8 cellular contexts compared by ENCODE assay signal in genomic region chr1:22611530-22611947, GRCh38. TPM values are rescaled to one million over a fixed set of nuclear protein-coding genes. Genes with fewer than 3 reads are reported as not detected.
DNase-seq lines count a peak whose midpoint lies in the region; ATAC-seq and TF ChIP-seq lines count a peak whose summit lies in the region.

No MANE protein-coding gene starts in this region.

- TF ChIP-seq CTCF in AG09309 (IDR thresholded peaks at IDR 0.05; ENCODE audit: control insufficient read depth, insufficient read depth, low read depth, low read length, missing control alignments) (no peak), IMR-90 (conservative IDR thresholded peaks at IDR 0.05; ENCODE audit: low read depth, low read length) (no peak), adrenal gland (IDR thresholded peaks at IDR 0.05) (no peak), osteocyte (IDR thresholded peaks at IDR 0.05) (no peak), GM10248 (IDR thresholded peaks at IDR 0.05; ENCODE audit: control extremely low read depth, extremely low read depth, low read depth, missing control alignments) (no peak)

- no peak overlapping the region for H3K9ac ChIP-seq in IMR-90 (ENCODE audit: low read depth, low read length)

- intact Hi-C loops in IMR-90 (cut with micrococcal nuclease) (no loop called here), adrenal gland (cut with DNase I) (no loop called here)

- H3K27ac Mint-ChIP-seq in osteocyte (ENCODE audit: unreplicated experiment): no peak overlapping the region

- no peaks in the 10 kb centered on the region for H3K79me1 ChIP-seq in IMR-90 (ENCODE audit: low read depth in 1 of 2, low read length in 2 of 2)

- H3K18ac ChIP-seq in IMR-90 (ENCODE audit: low read depth, low read length): no peak overlapping the region

- no peaks in the 10 kb centered on the region for H3K36me3 ChIP-seq in IMR-90 (ENCODE audit: control insufficient read depth, insufficient read depth, low read length)
- no peaks in the 10 kb centered on the region for H3K36me3 ChIP-seq in adrenal gland (replicated peaks in 1 of 2)

- dilution Hi-C loops in IMR-90 (cut with HindIII; ENCODE audit: low sequenced_read_pairs, unreplicated experiment): no loop called here

- H3K36me3 Mint-ChIP-seq in osteocyte (ENCODE audit: unreplicated experiment): no peaks in the 10 kb centered on the region

- no peak overlapping the region for H3K4me3 Mint-ChIP-seq in osteocyte (ENCODE audit: unreplicated experiment)

- no peaks in the 10 kb centered on the region for H3K4me1 ChIP-seq in IMR-90 (ENCODE audit: control insufficient read depth, insufficient read depth, low read length)
- no peaks in the 10 kb centered on the region for H3K4me1 ChIP-seq in adrenal gland (replicated peaks in 1 of 2)

- no peak overlapping the region for H2BK120ac ChIP-seq in IMR-90 (ENCODE audit: low read depth, low read length)

- DNase-seq in AG09309 (ENCODE audit: low read depth): peak; percentile 4
- peak; percentile 56 for DNase-seq in IMR-90
- DNase-seq in adrenal gland: peak in 6 of 7 donors; percentile 50 to 64 (median 60)
- peak; percentile 94 for DNase-seq in left kidney (ENCODE audit: low read depth, low spot score)
- DNase-seq in osteocyte (ENCODE audit: extremely low spot score, unreplicated experiment): no peak
- DNase-seq in GM10248 (ENCODE audit: extremely low spot score): no peak

- H3K14ac ChIP-seq in IMR-90 (replicated peaks; ENCODE audit: low read depth, low read length): no peak overlapping the region

- no peak overlapping the region for H3K4ac ChIP-seq in IMR-90 (ENCODE audit: low read depth, low read length)

- H3K9me1 ChIP-seq in IMR-90 (ENCODE audit: insufficient read depth, low read length): no peaks in the 10 kb centered on the region; the same call in 1 of the 2 replicates

- H2BK15ac ChIP-seq in IMR-90 (ENCODE audit: low read depth, low read length): no peak overlapping the region

- no TSS peak for BruUV-seq in IMR-90 (replicated peaks; lab: Mats Ljungman, UMichigan)

- H3K27me3 Mint-ChIP-seq in osteocyte (ENCODE audit: unreplicated experiment): peaks cover 45% of the 10 kb centered on the region

- H3K9me3 Mint-ChIP-seq in osteocyte (ENCODE audit: unreplicated experiment): no peaks in the 10 kb centered on the region

- H3K27me3 ChIP-seq in IMR-90 (ENCODE audit: control insufficient read depth, insufficient read depth, low read length) (peaks cover 30% of the 10 kb centered on the region), adrenal gland (peaks cover 12% of the 10 kb centered on the region)

- H4K5ac ChIP-seq in IMR-90 (ENCODE audit: low read depth, low read length): no peak overlapping the region

- no peaks in the 10 kb centered on the region for H3K4me1 Mint-ChIP-seq in osteocyte (ENCODE audit: unreplicated experiment)

- peaks cover 4% of the 10 kb centered on the region; the same call in 1 of the 2 replicates for H4K20me1 ChIP-seq in IMR-90 (ENCODE audit: insufficient read depth, low read length)

- no peak overlapping the region for H4K8ac ChIP-seq in IMR-90 (ENCODE audit: low read depth in 2 of 2, low read length in 2 of 2)

- no peak overlapping the region for H3K4me2 ChIP-seq in IMR-90 (ENCODE audit: low read depth, low read length)

- CTCF ChIA-PET in IMR-90 (lab: Yijun Ruan, JAX) (no interaction called here), GM10248 (lab: Yijun Ruan, JAX) (no interaction called here)

- POLR2A ChIA-PET in IMR-90 (lab: Charles Lee; ENCODE audit: unreplicated experiment): no interaction called here
- POLR2A ChIA-PET in GM10248 (lab: Yijun Ruan, JAX): no interaction called here

- no peak overlapping the region for H3K27ac ChIP-seq in IMR-90 (ENCODE audit: insufficient read depth, low read length)
- H3K27ac ChIP-seq in adrenal gland: no peak overlapping the region

- no peak overlapping the region for H4K91ac ChIP-seq in IMR-90 (ENCODE audit: insufficient read depth, low read depth, low read length)

- TF ChIP-seq POLR2A in IMR-90 (IDR thresholded peaks at IDR 0.05; ENCODE audit: low read depth, low read length) (no peak), adrenal gland (IDR thresholded peaks at IDR 0.05) (no peak)

- H2BK20ac ChIP-seq in IMR-90 (ENCODE audit: low read depth, low read length): no peak overlapping the region

- ATAC-seq in IMR-90 (ENCODE audit: low read depth): peak; percentile 81
- no peak for ATAC-seq in HG03039 (IDR thresholded peaks at IDR 0.05; ENCODE audit: unreplicated experiment)
- no peak for ATAC-seq in HG03469 (IDR thresholded peaks at IDR 0.05; ENCODE audit: unreplicated experiment)

- H3K23ac ChIP-seq in IMR-90 (ENCODE audit: low read depth, low read length): no peak overlapping the region

- TF ChIP-seq RAD21 in IMR-90 (IDR thresholded peaks at IDR 0.05; ENCODE audit: low read length): no peak

- H2AFZ ChIP-seq in IMR-90 (replicated peaks; ENCODE audit: low read length, poor library complexity): no peak overlapping the region

- in situ Hi-C loops in IMR-90 (cut with MboI; ENCODE audit: low sequenced_read_pairs): no loop called here

- H2AK9ac ChIP-seq in IMR-90 (replicated peaks; ENCODE audit: low read depth, low read length, poor library complexity): no peak overlapping the region

- no peak overlapping the region for H2BK5ac ChIP-seq in IMR-90 (ENCODE audit: low read depth, low read length, poor library complexity, severe bottlenecking)

- H3K4me3 ChIP-seq in AG09309 (ENCODE audit: control insufficient read depth, low read depth, low read length): no peak overlapping the region
- no peak overlapping the region for H3K4me3 ChIP-seq in IMR-90 (ENCODE audit: insufficient read depth, low read depth, low read length)
- H3K4me3 ChIP-seq in adrenal gland: no peak overlapping the region

- H3K9me3 ChIP-seq in IMR-90 (ENCODE audit: control insufficient read depth, insufficient read depth, low read length): no peaks in the 10 kb centered on the region
- no peaks in the 10 kb centered on the region for H3K9me3 ChIP-seq in adrenal gland (replicated peaks in 1 of 3)

- no peak overlapping the region for H2AK5ac ChIP-seq in IMR-90 (ENCODE audit: low read depth, low read length)

- WGBS in IMR-90 (ENCODE audit: extremely low coverage in 2 of 2, insufficient read length in 1 of 2), 2 experiments: 10% methylated on average over 2 of the region's 7 CpGs; no CpG with 5 or more reads in 1 of the 2 experiments
- 19 to 35% (median 22%) methylated on average over 5 to 7 of the region's 7 CpGs for WGBS in adrenal gland, 4 donors

- H3K56ac ChIP-seq in IMR-90 (ENCODE audit: extremely low read depth, insufficient read depth, low read length): no peak overlapping the region

TF ChIP-seq in IMR-90, 13 proteins besides CTCF, POLR2A, EP300 and RAD21:
- TF ChIP-seq MAFK (IDR thresholded peaks at IDR 0.05; ENCODE audit: low read depth, low read length) (no peak), MXI1 (IDR thresholded peaks at IDR 0.05; ENCODE audit: borderline replicate concordance, low read depth, low read length) (no peak)

RNA-seq across cellular contexts. Expression of gene C1QA, which starts 24.9 kb away (rescaled TPM):
- total RNA-seq in IMR-90 (2012; rRNA removed) (not detected in 2 replicates), adrenal gland (100 to 1,000 TPM; 290 to 953 (median 605) TPM), osteocyte (not detected in 2 replicates)
- polyA plus RNA-seq in IMR-90 (2012; rRNA removed) (not detected in 2 replicates), adrenal gland (100 to 1,000 TPM in 2 of 3 donors, 10 to 100 TPM in 1; 78.1 to 185 (median 125) TPM)
- not detected in 2 replicates for polyA plus RNA-seq in IMR-90 (2012; cell fraction: cytosol; rRNA removed)
- not detected in 2 replicates for polyA plus RNA-seq in IMR-90 (2012; cell fraction: nucleus; rRNA removed; ENCODE audit: low replicate concordance)

RNA-seq across cellular contexts. Expression of gene C1QC, which starts 31.9 kb away (rescaled TPM):
- total RNA-seq in IMR-90 (2012; rRNA removed) (not detected in 2 replicates), adrenal gland (1,000 to 10,000 TPM in 1 of 8 donors, 100 to 1,000 TPM in 7; 213 to 1,409 (median 672) TPM), osteocyte (not detected in 2 replicates)
- polyA plus RNA-seq in IMR-90 (2012; rRNA removed) (not detected in 2 replicates), adrenal gland (100 to 1,000 TPM in 2 of 3 donors, 10 to 100 TPM in 1; 71.7 to 114 (median 102) TPM)
- polyA plus RNA-seq in IMR-90 (2012; cell fraction: cytosol; rRNA removed): not detected in 2 replicates
- polyA plus RNA-seq in IMR-90 (2012; cell fraction: nucleus; rRNA removed; ENCODE audit: low replicate concordance): not detected in 2 replicates

RNA-seq across cellular contexts. Expression of gene C1QB, which starts 41.5 kb away (rescaled TPM):
- not detected in 2 replicates for total RNA-seq in IMR-90 (2012; rRNA removed)
- not detected in 2 replicates for polyA plus RNA-seq in IMR-90 (2012; rRNA removed)
- not detected in 2 replicates for polyA plus RNA-seq in IMR-90 (2012; cell fraction: cytosol; rRNA removed)
- polyA plus RNA-seq in IMR-90 (2012; cell fraction: nucleus; rRNA removed; ENCODE audit: low replicate concordance): not detected in 2 replicates
- 1,000 to 10,000 TPM in 3 of 8 donors, 100 to 1,000 TPM in 5; 488 to 1,914 (median 786) TPM for total RNA-seq in adrenal gland
- polyA plus RNA-seq in adrenal gland: 100 to 1,000 TPM; 136 to 301 (median 206) TPM
- total RNA-seq in osteocyte: not detected in 2 replicates

RNA-seq across cellular contexts. Expression of gene EPHA8, which starts 48.2 kb away (rescaled TPM):
- not detected in 2 replicates for total RNA-seq in IMR-90 (2012; rRNA removed)
- not detected in 2 replicates for polyA plus RNA-seq in IMR-90 (2012; rRNA removed)
- polyA plus RNA-seq in IMR-90 (2012; cell fraction: cytosol; rRNA removed): not detected in 2 replicates
- polyA plus RNA-seq in IMR-90 (2012; cell fraction: nucleus; rRNA removed; ENCODE audit: low replicate concordance): not detected in 2 replicates
- 1 to 10 TPM in 3 of 8 donors, under 1 TPM in 3, not detected in 2; 0.13 to 6.3 (median 1.1) TPM for total RNA-seq in adrenal gland
- 10 to 100 TPM in 1 of 3 donors, 1 to 10 TPM in 2; 1.7 to 10.1 (median 2.9) TPM for polyA plus RNA-seq in adrenal gland
- 0.51 and 0.55 TPM in 2 replicates for total RNA-seq in osteocyte

Comparison
In these comparisons a context has a peak if more than half of its experiments do, and no peak if none do; other contexts are left out.
1. DNase-seq: peak in AG09309 (single experiment), IMR-90 (single experiment), adrenal gland (6 of 7) and left kidney (single experiment); none in osteocyte (single experiment) and GM10248 (single experiment).
2. RNA of gene C1QA, which starts 24.9 kb away (total RNA-seq): 290 to 953 TPM in adrenal gland; not detected in IMR-90 and not detected in osteocyte; every median in the first group is over 100 times any median in the second.
3. RNA of gene C1QC, which starts 31.9 kb away (total RNA-seq): 213 to 1,409 TPM in adrenal gland; not detected in IMR-90 and not detected in osteocyte; every median in the first group is over 100 times any median in the second.
4. RNA of gene C1QB, which starts 41.5 kb away (total RNA-seq): 488 to 1,914 TPM in adrenal gland; not detected in IMR-90 and not detected in osteocyte; every median in the first group is over 100 times any median in the second.